6 cellular contexts compared by ENCODE assay signal in the genomic region with DNA sequence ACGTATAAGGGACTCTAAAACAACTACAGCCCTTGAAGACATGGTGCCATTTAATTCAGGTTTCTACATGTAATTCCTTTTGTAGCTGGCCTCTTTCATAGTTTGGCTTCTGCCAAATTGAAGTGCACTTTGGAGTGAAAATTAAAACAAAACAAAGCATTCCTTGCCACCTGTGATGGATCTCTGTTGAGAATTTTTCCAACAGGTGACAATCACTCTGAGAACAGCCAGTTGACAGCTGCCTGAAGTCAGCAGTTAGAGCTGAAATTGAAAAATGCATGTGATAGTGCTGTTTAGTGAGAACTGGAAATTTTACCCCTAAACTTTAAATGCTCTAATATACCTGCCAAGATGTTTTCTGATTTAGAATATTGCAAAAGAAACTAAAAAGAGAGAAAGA.
"Had no signal": no experiment of that assay in that cellular context is flagged by ENCODE, and none has a peak within 500 bp of the region (broad histone marks: within the 10 kb centered on the region; RNA-seq: fewer than 3 reads in every experiment).

No MANE protein-coding gene starts in this region.

- H3K4me3 ChIP-seq: K562 had no signal

- DNase-seq: IMR-90, KBM-7, KG1 had no signal

- H3K27ac ChIP-seq: HL-60 had no signal

- ATAC-seq: HepG2, K562 had no signal
